Comparison of ENCODE assay signal across 14 cellular contexts in the genomic region with DNA sequence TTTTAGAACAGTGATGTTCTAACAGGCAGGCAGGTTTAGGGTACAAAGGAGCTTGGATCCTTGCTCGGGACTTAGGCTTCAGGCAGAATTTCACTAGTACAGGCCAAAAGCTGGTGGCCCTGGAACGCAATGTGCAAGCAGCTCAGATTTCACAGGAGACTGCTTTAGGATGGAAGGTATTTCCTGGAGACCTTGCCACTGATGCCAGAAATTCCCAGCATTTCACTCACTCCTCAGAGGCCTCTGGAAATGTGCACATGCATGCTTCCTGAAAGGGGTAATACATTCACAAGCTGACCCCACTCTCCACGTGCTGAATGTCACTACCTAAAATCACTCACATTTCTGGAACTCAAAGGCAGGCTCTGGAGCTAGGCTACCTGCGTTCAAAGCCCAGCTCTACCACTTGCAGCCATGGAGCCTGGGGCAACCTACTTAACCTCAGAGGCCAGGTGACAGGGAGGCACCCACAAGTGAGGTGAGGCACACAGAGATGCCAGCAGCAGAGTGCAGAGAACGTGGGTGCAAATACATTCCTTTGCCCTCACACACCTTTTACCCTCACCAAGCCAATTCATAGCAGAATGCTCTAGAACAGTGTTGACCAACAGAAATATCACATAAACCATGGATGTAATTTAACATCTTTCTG. TPM values are rescaled to one million over a fixed set of nuclear protein-coding genes. Genes with fewer than 3 reads are reported as not detected.
DNase-seq lines count a peak whose midpoint lies in the region; ATAC-seq and TF ChIP-seq lines count a peak whose summit lies in the region.
"Had no signal": no experiment of that assay in that cellular context is flagged by ENCODE, and none has a peak within 500 bp of the region (broad histone marks: within the 10 kb centered on the region; RNA-seq: fewer than 3 reads in every experiment).

No MANE protein-coding gene starts in this region.

- no peak for TF ChIP-seq POLR2A in uterus (IDR thresholded peaks at IDR 0.05)

- no peaks in the 10 kb centered on the region for H3K79me1 ChIP-seq in mesenchymal stem cell (replicated peaks; ENCODE audit: low read length, poor library complexity, severe bottlenecking)

- no peaks in the 10 kb centered on the region for H3K9me3 ChIP-seq in mesenchymal stem cell (ENCODE audit: control insufficient read depth, low read length)
- H3K9me3 ChIP-seq in uterus = no peaks in the 10 kb centered on the region
- no peaks in the 10 kb centered on the region for H3K9me3 ChIP-seq in SJCRH30 (replicated peaks)
- H3K9me3 ChIP-seq: tibial artery had no signal

- in situ Hi-C loops in astrocyte of the spinal cord (cut with HindIII; ENCODE audit: low sequenced_read_pairs) = no loop called here

- H2AFZ ChIP-seq in mesenchymal stem cell (ENCODE audit: low read depth, low read length) = no peak overlapping the region

- no peak for DNase-seq in activated naive CD8-positive, alpha-beta T cell treated with anti-CD3 and anti-CD28 coated beads for 36 hours
- DNase-seq in astrocyte of the spinal cord (ENCODE audit: low read depth, low spot score) (peak; percentile 24), mesenchymal stem cell (no peak), uterus (no peak), SJCRH30 (no peak), NCI-H82 treated with DMSO at 0.1 percent for 48 hours (lab: John Stamatoyannopoulos, UW; ENCODE audit: unreplicated experiment) (no peak)
- DNase-seq: activated CD4-positive, alpha-beta T cell treated with anti-CD3 and anti-CD28 coated beads for 1 hour; activated gamma-delta T cell treated with Interleukin-2 at 50 U/mL for 16 hours; NCI-H1092 treated with DMSO at 0.1 percent for 48 hours; occipital lobe; tibial artery had no signal

- peak overlapping the region; percentile 56 for H3K4me3 Mint-ChIP-seq in activated naive CD8-positive, alpha-beta T cell
- H3K4me3 Mint-ChIP-seq in activated naive CD8-positive, alpha-beta T cell treated with anti-CD3 and anti-CD28 coated beads for 36 hours = no peak overlapping the region

- WGBS in mesenchymal stem cell = 73% methylated on average over 5 of the region's 5 CpGs

- peak overlapping the region; percentile 4 to 88 for H3K18ac ChIP-seq in mesenchymal stem cell (ENCODE audit: low read depth in 1 of 2, low read length in 2 of 2)

- no peak overlapping the region for H3K4me2 ChIP-seq in mesenchymal stem cell (ENCODE audit: low read length, poor library complexity, severe bottlenecking)

- peak overlapping the region in 1 of 2 experiments; percentile 63 for H3K23ac ChIP-seq in mesenchymal stem cell (ENCODE audit: low read length in 2 of 2)

- no peak overlapping the region for H2BK5ac ChIP-seq in mesenchymal stem cell (ENCODE audit: low read depth, low read length, poor library complexity, severe bottlenecking)

- H3K4ac ChIP-seq in mesenchymal stem cell (ENCODE audit: low read depth in 1 of 2, low read length in 2 of 2) = peak overlapping the region; percentile 22 to 58

- no peak for ATAC-seq in HG03039 (IDR thresholded peaks at IDR 0.05; ENCODE audit: unreplicated experiment)

- TF ChIP-seq CTCF in astrocyte of the spinal cord (IDR thresholded peaks at IDR 0.05; ENCODE audit: low read depth, low read length) (no peak), uterus (IDR thresholded peaks at IDR 0.05) (no peak)

- H3K9me3 Mint-ChIP-seq in activated naive CD8-positive, alpha-beta T cell (ENCODE audit: low read depth) = no peaks in the 10 kb centered on the region
- H3K9me3 Mint-ChIP-seq in activated naive CD8-positive, alpha-beta T cell treated with anti-CD3 and anti-CD28 coated beads for 36 hours = no peaks in the 10 kb centered on the region

- intact Hi-C loops in uterus (cut with DNase I; ENCODE audit: low total_unique reads) = no loop called here

- H3K27ac ChIP-seq in mesenchymal stem cell (ENCODE audit: low read length, poor library complexity, severe bottlenecking) = no peak overlapping the region
- H3K27ac ChIP-seq in uterus = peak overlapping the region; percentile 64 to 67
- no peak overlapping the region for H3K27ac ChIP-seq in SJCRH30
- H3K27ac ChIP-seq: tibial artery had no signal

- peaks cover 6% of the 10 kb centered on the region for H3K36me3 Mint-ChIP-seq in activated naive CD8-positive, alpha-beta T cell
- H3K36me3 Mint-ChIP-seq in activated naive CD8-positive, alpha-beta T cell treated with anti-CD3 and anti-CD28 coated beads for 36 hours = no peaks in the 10 kb centered on the region

- H2BK120ac ChIP-seq in mesenchymal stem cell (ENCODE audit: low read depth, low read length) = no peak overlapping the region

- H3K4me1 ChIP-seq in mesenchymal stem cell (ENCODE audit: control insufficient read depth, insufficient read depth, low read depth, low read length) = peaks cover 10% of the 10 kb centered on the region
- H3K4me1 ChIP-seq in uterus = no peaks in the 10 kb centered on the region
- H3K4me1 ChIP-seq in SJCRH30 = no peaks in the 10 kb centered on the region

- H2BK15ac ChIP-seq in mesenchymal stem cell (ENCODE audit: low read depth, poor library complexity, severe bottlenecking) = no peak overlapping the region

- H4K91ac ChIP-seq in mesenchymal stem cell (ENCODE audit: low read length) = peak overlapping the region; percentile 5

- H3K36me3 ChIP-seq in mesenchymal stem cell (ENCODE audit: control insufficient read depth in 1 of 2, insufficient read depth in 2 of 2, low read depth in 1 of 2, low read length in 2 of 2) (peaks cover 0 to 45% of the 10 kb centered on the region in 2 experiments), uterus (no peaks in the 10 kb centered on the region), SJCRH30 (no peaks in the 10 kb centered on the region)
- H3K36me3 ChIP-seq: tibial artery had no signal

- peak overlapping the region; percentile 89 for H3K27ac Mint-ChIP-seq in activated naive CD8-positive, alpha-beta T cell
- H3K27ac Mint-ChIP-seq in activated naive CD8-positive, alpha-beta T cell treated with anti-CD3 and anti-CD28 coated beads for 36 hours = no peak overlapping the region

- H3K27me3 ChIP-seq in mesenchymal stem cell (ENCODE audit: control insufficient read depth in 1 of 2, insufficient read depth in 1 of 2, low read length in 2 of 2) = no peaks in the 10 kb centered on the region
- no peaks in the 10 kb centered on the region for H3K27me3 ChIP-seq in uterus
- H3K27me3 ChIP-seq in SJCRH30 = no peaks in the 10 kb centered on the region
- H3K27me3 ChIP-seq: tibial artery had no signal

- peaks cover 80% of the 10 kb centered on the region for H3K4me1 Mint-ChIP-seq in activated naive CD8-positive, alpha-beta T cell (ENCODE audit: low read depth)
- peaks cover 49% of the 10 kb centered on the region for H3K4me1 Mint-ChIP-seq in activated naive CD8-positive, alpha-beta T cell treated with anti-CD3 and anti-CD28 coated beads for 36 hours

- H3K14ac ChIP-seq in mesenchymal stem cell (ENCODE audit: low read length in 2 of 2) = peak overlapping the region in 1 of 2 experiments; percentile 79

- H2AK5ac ChIP-seq in mesenchymal stem cell (ENCODE audit: low read length, severe bottlenecking) = no peak overlapping the region

- peak overlapping the region; percentile 78 for H4K8ac ChIP-seq in mesenchymal stem cell (ENCODE audit: low read length)

- H3K4me3 ChIP-seq in astrocyte of the spinal cord (ENCODE audit: low read depth, low read length) (no peak overlapping the region), mesenchymal stem cell (ENCODE audit: insufficient read depth in 1 of 2, low read depth in 1 of 2, low read length in 2 of 2) (no peak overlapping the region), uterus (no peak overlapping the region), SJCRH30 (no peak overlapping the region)
- H3K4me3 ChIP-seq: lung, tibial artery had no signal

- H3K9ac ChIP-seq in mesenchymal stem cell (ENCODE audit: low read length) = peak overlapping the region; percentile 59

- H2BK12ac ChIP-seq in mesenchymal stem cell (ENCODE audit: low read length in 2 of 2) = peak overlapping the region; percentile 69 to 95

- H3K27me3 Mint-ChIP-seq in activated naive CD8-positive, alpha-beta T cell = no peaks in the 10 kb centered on the region
- H3K27me3 Mint-ChIP-seq in activated naive CD8-positive, alpha-beta T cell treated with anti-CD3 and anti-CD28 coated beads for 36 hours = no peaks in the 10 kb centered on the region

RNA-seq across cellular contexts. Expression of a gene that starts 56.5 kb away (rescaled TPM):
- total RNA-seq in activated naive CD8-positive, alpha-beta T cell treated with anti-CD3 and anti-CD28 coated beads for 36 hours = 10 to 100 TPM; 25.7 to 26.0 TPM
- polyA plus RNA-seq in mesenchymal stem cell (2013, experiment 1 of 2) = 2.1 TPM
- polyA plus RNA-seq in mesenchymal stem cell (2013, experiment 2 of 2) = 1.9 TPM
- 10 to 100 TPM in 1 of 4 donors, 1 to 10 TPM in 2, under 1 TPM in 1; 0.59 to 33.5 (median 2.7) TPM for total RNA-seq in uterus
- 28.0 and 29.5 TPM in 2 replicates for total RNA-seq in SJCRH30 (2014; rRNA removed; shearing (Covaris generic))

Comparison
In these comparisons a context has a peak if more than half of its experiments do, and no peak if none do; other contexts are left out.
1. H3K27ac ChIP-seq: peak in uterus (2 of 2); none in mesenchymal stem cell (single experiment) and SJCRH30 (single experiment).